Comparison of ENCODE assay signal across 20 cellular contexts in genomic region chr9:22457448-22457847, GRCh38. TPM values are rescaled to one million over a fixed set of nuclear protein-coding genes. Genes with fewer than 3 reads are reported as not detected.
DNase-seq lines count a peak whose midpoint lies in the region; ATAC-seq, FAIRE-seq and TF ChIP-seq lines count a peak whose summit lies in the region.
"Had no signal": no experiment of that assay in that cellular context is flagged by ENCODE, and none has a peak within 500 bp of the region (broad histone marks: within the 10 kb centered on the region; RNA-seq: fewer than 3 reads in every experiment).

No MANE protein-coding gene starts in this region.

- no peak overlapping the region for H2AFZ ChIP-seq in keratinocyte (ENCODE audit: control insufficient read depth, low read length)

- H3K9ac ChIP-seq in keratinocyte (ENCODE audit: control insufficient read depth, extremely low read depth, insufficient read depth, low read length) = no peak overlapping the region

- TF ChIP-seq CTCF in keratinocyte (optimal IDR thresholded peaks at IDR 0.05 in 1 of 3, IDR thresholded peaks at IDR 0.05 in 1 of 3, conservative IDR thresholded peaks at IDR 0.05 in 1 of 3; ENCODE audit: extremely low read depth in 1 of 3, insufficient read depth in 2 of 3, low read length in 3 of 3) = peak; percentile 26 to 49 (median 34)

- H3K9me3 ChIP-seq in keratinocyte (ENCODE audit: control insufficient read depth, low read depth, low read length) = no peaks in the 10 kb centered on the region
- H3K9me3 ChIP-seq: heart right ventricle, lower lobe of right lung, MG63, sigmoid colon, thoracic aorta had no signal

- no peak overlapping the region for H3K4me2 ChIP-seq in keratinocyte (ENCODE audit: control insufficient read depth, extremely low read depth, insufficient read depth, low read depth, low read length)

- H3K4me1 ChIP-seq in keratinocyte (ENCODE audit: control insufficient read depth, extremely low read depth, insufficient read depth, low read length) = no peaks in the 10 kb centered on the region
- H3K4me1 ChIP-seq: heart right ventricle, lower lobe of right lung, sigmoid colon had no signal

- no peak for FAIRE-seq in keratinocyte (lab: Jason Lieb, UNC)
- FAIRE-seq: islet of Langerhans had no signal

- H3K27me3 ChIP-seq in keratinocyte (ENCODE audit: control insufficient read depth, extremely low read depth, insufficient read depth, low read length) = no peaks in the 10 kb centered on the region
- H3K27me3 ChIP-seq: heart right ventricle, MG63, sigmoid colon had no signal

- H3K79me2 ChIP-seq in keratinocyte (ENCODE audit: control insufficient read depth, insufficient read depth, low read length) = no peaks in the 10 kb centered on the region

- H3K36me3 ChIP-seq in keratinocyte (ENCODE audit: control insufficient read depth in 2 of 2, extremely low read depth in 1 of 2, insufficient read depth in 2 of 2, low read length in 2 of 2) = no peaks in the 10 kb centered on the region
- H3K36me3 ChIP-seq: heart right ventricle, lower lobe of right lung, MG63, sigmoid colon, thoracic aorta had no signal

- DNase-seq in DMS153 treated with DMSO at 0.1 percent for 48 hours (lab: John Stamatoyannopoulos, UW; ENCODE audit: unreplicated experiment) (peak; percentile 66), NCI-H1092 (lab: John Stamatoyannopoulos, UW) (peak; percentile 39), NCI-H774 (lab: John Stamatoyannopoulos, UW) (peak; percentile 69), keratinocyte (ENCODE audit: low read depth, low spot score) (no peak)
- DNase-seq: activated CD4-positive, CD25-positive, alpha-beta regulatory T cell treated with anti-CD3 and anti-CD28 coated beads, Interleukin-2, amount 50 U/mL, for 72 hours; activated T-cell treated with anti-CD3 and anti-CD28 coated beads, Interleukin-2, amount 50 U/mL, for 72 hours; effector memory CD4-positive, alpha-beta T cell; HCEC 1CT; heart right ventricle; lower lobe of right lung; MG63; NCI-H187; RPMI8226; sigmoid colon had no signal

- no peak overlapping the region for H3K27ac ChIP-seq in keratinocyte (ENCODE audit: control insufficient read depth, insufficient read depth, low read length)
- H3K27ac ChIP-seq: heart right ventricle, lower lobe of right lung, sigmoid colon, thoracic aorta had no signal

- H3K4me3 ChIP-seq in keratinocyte (ENCODE audit: control insufficient read depth in 2 of 3, extremely low read depth in 1 of 3, insufficient read depth in 2 of 3, low read depth in 1 of 3, low read length in 3 of 3) = no peak overlapping the region
- H3K4me3 ChIP-seq: heart right ventricle, lower lobe of right lung, MG63, sigmoid colon, thoracic aorta had no signal

- ATAC-seq in HG03442 (IDR thresholded peaks at IDR 0.05; ENCODE audit: unreplicated experiment) (no peak), GM21619 (IDR thresholded peaks at IDR 0.05; ENCODE audit: unreplicated experiment) (no peak), GM19328 (IDR thresholded peaks at IDR 0.05; ENCODE audit: unreplicated experiment) (no peak)
- ATAC-seq: activated T-cell treated with anti-CD3 and anti-CD28 coated beads, Interleukin-2, amount 50 U/mL, for 72 hours; heart right ventricle; lower lobe of right lung; stimulated activated memory B cell treated with anti-CD40 and anti-IgM and Interleukin-4, amounts not matched to agents 10 μg/mL and 1 μg/mL and 100 μg/mL, for 72 hours had no signal

- no peaks in the 10 kb centered on the region for H4K20me1 ChIP-seq in keratinocyte (ENCODE audit: control insufficient read depth, extremely low read depth, insufficient read depth, low read length)

- H3K9me1 ChIP-seq in keratinocyte (ENCODE audit: control insufficient read depth, extremely low read depth, insufficient read depth, low read length) = no peaks in the 10 kb centered on the region

- dilution Hi-C loops in keratinocyte (cut with MboI; ENCODE audit: extremely low pct_ligation_motif_present, low sequenced_read_pairs) = no loop called here

RNA-seq across cellular contexts. Expression of gene DMRTA1, which starts 10.8 kb away (rescaled TPM):
- 1.2 to 1.9 TPM (median 1.2 TPM) in 3 replicates for polyA plus RNA-seq in keratinocyte
- polyA plus RNA-seq in keratinocyte (2011; ENCODE audit: low read depth) = 0.70 TPM
- polyA plus RNA-seq in keratinocyte (2011; cell fraction: cytosol; rRNA removed) = 0.64 and 1.4 TPM in 2 replicates
- 1.4 and 1.6 TPM in 2 replicates for polyA plus RNA-seq in keratinocyte (2011; cell fraction: nucleus; rRNA removed)
- polyA plus RNA-seq in keratinocyte (2012; ENCODE audit: low replicate concordance) = 0.86 and 0.87 TPM in 2 replicates
- 0.30 to 5.0 TPM (median 3.2 TPM) in 3 replicates for polyA minus RNA-seq in keratinocyte
- polyA minus RNA-seq in keratinocyte (2011; cell fraction: cytosol; rRNA and poly(A)+ RNA removed) = 0.38 TPM
- polyA minus RNA-seq in keratinocyte (2011; cell fraction: nucleus; rRNA and poly(A)+ RNA removed) = 7.1 and 10.8 TPM in 2 replicates
